27 cellular contexts compared by ENCODE assay signal in the genomic region with DNA sequence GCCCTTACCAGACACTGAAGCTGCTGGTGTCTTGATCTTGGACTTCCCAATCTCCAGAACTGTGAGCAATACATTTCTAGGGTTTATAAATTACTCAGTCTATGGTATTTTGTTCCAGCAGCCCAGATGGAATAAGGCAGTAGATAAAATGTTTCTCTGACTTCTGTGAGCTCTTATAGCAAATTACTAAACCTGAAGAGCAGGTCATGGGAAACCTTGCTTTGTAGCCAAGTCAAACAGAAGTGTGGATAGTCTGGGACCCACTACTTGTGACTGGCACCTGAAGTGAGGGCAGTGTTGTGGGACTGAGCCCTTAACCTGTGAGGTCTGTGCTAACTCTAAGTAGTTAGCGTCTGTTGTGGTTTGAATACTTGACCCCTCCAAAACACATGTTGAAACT. TPM values are rescaled to one million over a fixed set of nuclear protein-coding genes. Genes with fewer than 3 reads are reported as not detected.
DNase-seq lines count a peak whose midpoint lies in the region; ATAC-seq and TF ChIP-seq lines count a peak whose summit lies in the region.
"Had no signal": no experiment of that assay in that cellular context is flagged by ENCODE, and none has a peak within 500 bp of the region (broad histone marks: within the 10 kb centered on the region; RNA-seq: fewer than 3 reads in every experiment).

No MANE protein-coding gene starts in this region.

- no peak for TF ChIP-seq CTCF in neural crest cell (conservative IDR thresholded peaks at IDR 0.05)

- H3K4me3 ChIP-seq in BLaER1 treated with 17β-estradiol and CSF1 and Interleukin-3, amounts not matched to agents 10 nM and 100 nM, result no peak overlapping the region
- H3K4me3 ChIP-seq: A549, GM12878 had no signal

- H3K36me3 Mint-ChIP-seq in dendritic cell treated with granulocyte-macrophage colony-stimulating factor and Interleukin-4, amounts not matched to agents 40 ng/mL and 50 ng/mL, for 4 days (ENCODE audit: low read depth), result peaks cover 10% of the 10 kb centered on the region
- no peaks in the 10 kb centered on the region for H3K36me3 Mint-ChIP-seq in neural crest cell (ENCODE audit: low read depth)
- H3K36me3 Mint-ChIP-seq: CD14-positive monocyte had no signal

- peak overlapping the region in 1 of 11 experiments; percentile 31; a peak in 1 of 22 replicates for H3K27ac ChIP-seq in BLaER1 treated with 17β-estradiol and CSF1 and Interleukin-3, amounts not matched to agents 10 nM and 100 nM
- H3K27ac ChIP-seq: 22Rv1, A549 had no signal

- DNase-seq in neural crest cell (ENCODE audit: low read depth, low spot score), result no peak
- DNase-seq in activated effector memory CD4-positive, alpha-beta T cell treated with Interleukin-2 at 50 U/mL for 16 hours, result no peak
- no peak for DNase-seq in NCI-H446 treated with DMSO at 0.1 percent for 48 hours (lab: John Stamatoyannopoulos, UW)
- DNase-seq: AML-193; C1 segment of cervical spinal cord; CD4-positive, alpha-beta memory T cell; CD4-positive, CD25-positive, alpha-beta regulatory T cell; CD8-positive, alpha-beta memory T cell; COR-L47; DMS 273 treated with DMSO at 0.1 percent for 48 hours; DMS153; DMS53; DMS79; DND-41; EL; GDM1 had no signal

- intact Hi-C loops in dendritic cell treated with granulocyte-macrophage colony-stimulating factor and Interleukin-4, amounts not matched to agents 40 ng/mL and 50 ng/mL, for 4 days (cut with micrococcal nuclease), result no loop called here

- no peak overlapping the region for H3K4me3 Mint-ChIP-seq in dendritic cell treated with granulocyte-macrophage colony-stimulating factor and Interleukin-4, amounts not matched to agents 40 ng/mL and 50 ng/mL, for 4 days
- peak overlapping the region; percentile 22 for H3K4me3 Mint-ChIP-seq in neural crest cell
- H3K4me3 Mint-ChIP-seq: B cell; CD14-positive monocyte; CD4-positive, alpha-beta memory T cell had no signal

- H3K9me3 Mint-ChIP-seq in dendritic cell treated with granulocyte-macrophage colony-stimulating factor and Interleukin-4, amounts not matched to agents 40 ng/mL and 50 ng/mL, for 4 days, result no peaks in the 10 kb centered on the region
- no peaks in the 10 kb centered on the region for H3K9me3 Mint-ChIP-seq in neural crest cell
- H3K9me3 Mint-ChIP-seq: CD8-positive, alpha-beta memory T cell had no signal

- peaks cover 11% of the 10 kb centered on the region for H3K4me1 Mint-ChIP-seq in dendritic cell treated with granulocyte-macrophage colony-stimulating factor and Interleukin-4, amounts not matched to agents 40 ng/mL and 50 ng/mL, for 4 days (ENCODE audit: low read depth)
- H3K4me1 Mint-ChIP-seq in neural crest cell, result peaks cover 13% of the 10 kb centered on the region

- H3K9ac ChIP-seq in BLaER1 treated with 17β-estradiol and CSF1 and Interleukin-3, amounts not matched to agents 10 nM and 100 nM, result no peak overlapping the region

- H3K27me3 Mint-ChIP-seq in dendritic cell treated with granulocyte-macrophage colony-stimulating factor and Interleukin-4, amounts not matched to agents 40 ng/mL and 50 ng/mL, for 4 days, result peaks cover 1% of the 10 kb centered on the region
- peaks cover 46% of the 10 kb centered on the region for H3K27me3 Mint-ChIP-seq in neural crest cell (ENCODE audit: low read depth)

- H3K4me1 ChIP-seq in BLaER1 treated with 17β-estradiol and CSF1 and Interleukin-3, amounts not matched to agents 10 nM and 100 nM, result peaks cover 33 to 47% (median 36%) of the 10 kb centered on the region in 10 experiments

- no peaks in the 10 kb centered on the region for H3K36me3 ChIP-seq in BLaER1 treated with 17β-estradiol and CSF1 and Interleukin-3, amounts not matched to agents 10 nM and 100 nM

- H4K20me1 ChIP-seq in BLaER1 treated with 17β-estradiol and CSF1 and Interleukin-3, amounts not matched to agents 10 nM and 100 nM, result no peaks in the 10 kb centered on the region

- no peaks in the 10 kb centered on the region for H3K27me3 ChIP-seq in BLaER1 treated with 17β-estradiol and CSF1 and Interleukin-3, amounts not matched to agents 10 nM and 100 nM

- H3K9me3 ChIP-seq in BLaER1 treated with 17β-estradiol and CSF1 and Interleukin-3, amounts not matched to agents 10 nM and 100 nM (replicated peaks in 1 of 11), result no peaks in the 10 kb centered on the region
- H3K9me3 ChIP-seq: A549 had no signal

- peak overlapping the region in 7 of 11 experiments; percentile 21 to 77 (median 53); a peak in 9 of 22 replicates for H3K4me2 ChIP-seq in BLaER1 treated with 17β-estradiol and CSF1 and Interleukin-3, amounts not matched to agents 10 nM and 100 nM
- H3K4me2 ChIP-seq: A549 had no signal

- no peak for ATAC-seq in GM21723 (IDR thresholded peaks at IDR 0.05; ENCODE audit: unreplicated experiment)
- ATAC-seq: A549, GM12878 had no signal

- peak overlapping the region; percentile 20 for H3K27ac Mint-ChIP-seq in dendritic cell treated with granulocyte-macrophage colony-stimulating factor and Interleukin-4, amounts not matched to agents 40 ng/mL and 50 ng/mL, for 4 days
- no peak overlapping the region for H3K27ac Mint-ChIP-seq in neural crest cell (ENCODE audit: unreplicated experiment)
- H3K27ac Mint-ChIP-seq: B cell; CD14-positive monocyte; CD4-positive, CD25-positive, alpha-beta regulatory T cell had no signal

RNA-seq across cellular contexts. Expression of a gene that starts 4.6 kb away (rescaled TPM):
- total RNA-seq in neural crest cell, result 104 and 109 TPM in 2 replicates

RNA-seq across cellular contexts. Expression of a gene that starts 27.3 kb away (rescaled TPM):
- 7.2 and 9.7 TPM in 2 replicates for total RNA-seq in neural crest cell
- total RNA-seq: CD4-positive, alpha-beta memory T cell; G401; GM12878 had no signal

RNA-seq across cellular contexts. Expression of a gene that starts 41.5 kb away (rescaled TPM):
- not detected in 2 replicates for total RNA-seq in neural crest cell
- total RNA-seq: A172; B cell; CD4-positive, alpha-beta memory T cell; CD4-positive, CD25-positive, alpha-beta regulatory T cell; CD8-positive, alpha-beta memory T cell; Daoy; G401; GM12878 had no signal
